9 cellular contexts compared by ENCODE assay signal in genomic region chr12:112011685-112012084, GRCh38. TPM values are rescaled to one million over a fixed set of nuclear protein-coding genes. Genes with fewer than 3 reads are reported as not detected.
DNase-seq lines count a peak whose midpoint lies in the region; ATAC-seq, FAIRE-seq and TF ChIP-seq lines count a peak whose summit lies in the region.
"Had no signal": no experiment of that assay in that cellular context is flagged by ENCODE, and none has a peak within 500 bp of the region (broad histone marks: within the 10 kb centered on the region; RNA-seq: fewer than 3 reads in every experiment).

No MANE protein-coding gene starts in this region.

- H3K9ac ChIP-seq in keratinocyte (ENCODE audit: control insufficient read depth, extremely low read depth, insufficient read depth, low read length) (peak overlapping the region; percentile 97), stomach smooth muscle (ENCODE audit: low read length in 2 of 2) (peak overlapping the region in 1 of 2 donors; percentile 98)

- H3K4me2 ChIP-seq in keratinocyte (ENCODE audit: control insufficient read depth, extremely low read depth, insufficient read depth, low read depth, low read length) = peak overlapping the region; percentile 97

- H3K4me3 ChIP-seq in keratinocyte (ENCODE audit: control insufficient read depth in 2 of 3, extremely low read depth in 1 of 3, insufficient read depth in 2 of 3, low read depth in 1 of 3, low read length in 3 of 3) (peak overlapping the region; percentile 86 to 94 (median 89)), stomach smooth muscle (ENCODE audit: low read length in 2 of 2) (peak overlapping the region; percentile 17 to 97)

- FAIRE-seq in keratinocyte (lab: Jason Lieb, UNC) = no peak

- peak overlapping the region; percentile 81 to 98 for H3K4me3 Mint-ChIP-seq in activated T-cell treated with anti-CD3 and anti-CD28 coated beads, Interleukin-2, amount 50 U/mL, for 72 hours
- H3K4me3 Mint-ChIP-seq in activated T-helper 2 cell treated with anti-CD3 and anti-CD28 coated beads, Interferon-gamma antibody, Interleukin-2, Interleukin-4, amounts not matched to agents 10 μg/mL and 5 μg/mL and 100 μg/mL, durations not matched to agents 14 hours and 24 hours and 36 hours (ENCODE audit: low read depth) = peak overlapping the region; percentile 94

- H3K4me1 Mint-ChIP-seq in activated T-cell treated with anti-CD3 and anti-CD28 coated beads, Interleukin-2, amount 50 U/mL, for 72 hours (ENCODE audit: low read depth) = peaks cover 52% of the 10 kb centered on the region
- H3K4me1 Mint-ChIP-seq in activated T-helper 2 cell treated with anti-CD3 and anti-CD28 coated beads, Interferon-gamma antibody, Interleukin-2, Interleukin-4, amounts not matched to agents 10 μg/mL and 5 μg/mL and 100 μg/mL, durations not matched to agents 14 hours and 24 hours and 36 hours (ENCODE audit: low read depth) = peaks cover 41% of the 10 kb centered on the region

- dilution Hi-C loops in keratinocyte (cut with MboI; ENCODE audit: extremely low pct_ligation_motif_present, low sequenced_read_pairs) = no loop called here

- in situ Hi-C loops in KBM-7 (cut with MboI; ENCODE audit: low pct_unique_long_range_greater_than_20kb, low sequenced_read_pairs) = no loop called here

- no peaks in the 10 kb centered on the region for H3K27me3 Mint-ChIP-seq in activated T-cell treated with anti-CD3 and anti-CD28 coated beads, Interleukin-2, amount 50 U/mL, for 72 hours (ENCODE audit: low read depth)
- no peaks in the 10 kb centered on the region for H3K27me3 Mint-ChIP-seq in activated T-helper 2 cell treated with anti-CD3 and anti-CD28 coated beads, Interferon-gamma antibody, Interleukin-2, Interleukin-4, amounts not matched to agents 10 μg/mL and 5 μg/mL and 100 μg/mL, durations not matched to agents 14 hours and 24 hours and 36 hours (ENCODE audit: low read depth)

- peaks cover 4% of the 10 kb centered on the region for H3K9me1 ChIP-seq in keratinocyte (ENCODE audit: control insufficient read depth, extremely low read depth, insufficient read depth, low read length)

- H3K9me3 Mint-ChIP-seq in activated T-cell treated with anti-CD3 and anti-CD28 coated beads, Interleukin-2, amount 50 U/mL, for 72 hours = peaks cover 3 to 4% of the 10 kb centered on the region in 2 donors
- H3K9me3 Mint-ChIP-seq in activated T-helper 2 cell treated with anti-CD3 and anti-CD28 coated beads, Interferon-gamma antibody, Interleukin-2, Interleukin-4, amounts not matched to agents 10 μg/mL and 5 μg/mL and 100 μg/mL, durations not matched to agents 14 hours and 24 hours and 36 hours = peaks cover 6% of the 10 kb centered on the region

- ATAC-seq in activated T-cell treated with anti-CD3 and anti-CD28 coated beads, Interleukin-2, amount 50 U/mL, for 72 hours (replicated peaks in 1 of 2) = no peak
- ATAC-seq in HG03097 (IDR thresholded peaks at IDR 0.05; ENCODE audit: low FRiP score, unreplicated experiment) = no peak

- no peak for DNase-seq in activated T-cell treated with anti-CD3 and anti-CD28 coated beads, Interleukin-2, amount 50 U/mL, for 72 hours
- no peak for DNase-seq in activated T-cell treated with anti-CD3 and anti-CD28 coated beads, Interleukin-2, amount 50 U/mL, for 1 hour
- DNase-seq in activated T-helper 2 cell treated with anti-CD3 and anti-CD28 coated beads, Interferon-gamma antibody, Interleukin-2, Interleukin-4, amounts not matched to agents 10 μg/mL and 5 μg/mL and 100 μg/mL, durations not matched to agents 14 hours and 24 hours and 36 hours (ENCODE audit: low spot score) = no peak
- DNase-seq in keratinocyte (ENCODE audit: low read depth, low spot score) (no peak), NCI-H2196 treated with DMSO at 0.1 percent for 48 hours (lab: John Stamatoyannopoulos, UW; ENCODE audit: unreplicated experiment) (no peak), KBM-7 (no peak)
- DNase-seq: NCI-H1048 had no signal

- peak overlapping the region; percentile 95 for H3K27ac Mint-ChIP-seq in activated T-cell treated with anti-CD3 and anti-CD28 coated beads, Interleukin-2, amount 50 U/mL, for 72 hours
- peak overlapping the region; percentile 94 for H3K27ac Mint-ChIP-seq in activated T-helper 2 cell treated with anti-CD3 and anti-CD28 coated beads, Interferon-gamma antibody, Interleukin-2, Interleukin-4, amounts not matched to agents 10 μg/mL and 5 μg/mL and 100 μg/mL, durations not matched to agents 14 hours and 24 hours and 36 hours

- H3K79me2 ChIP-seq in keratinocyte (ENCODE audit: control insufficient read depth, insufficient read depth, low read length) = peaks cover 38% of the 10 kb centered on the region

- H4K20me1 ChIP-seq in keratinocyte (ENCODE audit: control insufficient read depth, extremely low read depth, insufficient read depth, low read length) = no peaks in the 10 kb centered on the region

- H3K4me1 ChIP-seq in keratinocyte (ENCODE audit: control insufficient read depth, extremely low read depth, insufficient read depth, low read length) (peaks cover 18% of the 10 kb centered on the region), stomach smooth muscle (ENCODE audit: control insufficient read depth, insufficient read depth, low read length) (peaks cover 18% of the 10 kb centered on the region)

- H3K36me3 ChIP-seq in keratinocyte (ENCODE audit: control insufficient read depth in 2 of 2, extremely low read depth in 1 of 2, insufficient read depth in 2 of 2, low read length in 2 of 2) (peaks cover 0 to 5% of the 10 kb centered on the region in 2 experiments), stomach smooth muscle (ENCODE audit: control insufficient read depth in 2 of 2, insufficient read depth in 2 of 2, low read length in 2 of 2) (peaks cover 0 to 2% of the 10 kb centered on the region in 2 donors)

- H2AFZ ChIP-seq in keratinocyte (ENCODE audit: control insufficient read depth, low read length) = peak overlapping the region; percentile 98

- peaks cover 13 to 25% of the 10 kb centered on the region in 2 donors for H3K36me3 Mint-ChIP-seq in activated T-cell treated with anti-CD3 and anti-CD28 coated beads, Interleukin-2, amount 50 U/mL, for 72 hours (ENCODE audit: insufficient read depth in 2 of 2)
- peaks cover 38% of the 10 kb centered on the region for H3K36me3 Mint-ChIP-seq in activated T-helper 2 cell treated with anti-CD3 and anti-CD28 coated beads, Interferon-gamma antibody, Interleukin-2, Interleukin-4, amounts not matched to agents 10 μg/mL and 5 μg/mL and 100 μg/mL, durations not matched to agents 14 hours and 24 hours and 36 hours (ENCODE audit: low read depth)

- H3K9me3 ChIP-seq in keratinocyte (ENCODE audit: control insufficient read depth, low read depth, low read length) (no peaks in the 10 kb centered on the region), stomach smooth muscle (ENCODE audit: control insufficient read depth in 2 of 2, low read length in 2 of 2) (no peaks in the 10 kb centered on the region)

- TF ChIP-seq CTCF in keratinocyte (optimal IDR thresholded peaks at IDR 0.05 in 1 of 3, IDR thresholded peaks at IDR 0.05 in 1 of 3, conservative IDR thresholded peaks at IDR 0.05 in 1 of 3; ENCODE audit: extremely low read depth in 1 of 3, insufficient read depth in 2 of 3, low read length in 3 of 3) = no peak

- H3K27me3 ChIP-seq in keratinocyte (ENCODE audit: control insufficient read depth, extremely low read depth, insufficient read depth, low read length) (no peaks in the 10 kb centered on the region), stomach smooth muscle (ENCODE audit: control insufficient read depth in 1 of 2, insufficient read depth in 2 of 2, low read length in 2 of 2) (no peaks in the 10 kb centered on the region)

- peak overlapping the region; percentile 96 for H3K27ac ChIP-seq in keratinocyte (ENCODE audit: control insufficient read depth, insufficient read depth, low read length)
- no peak overlapping the region for H3K27ac ChIP-seq in stomach smooth muscle (ENCODE audit: low read length)

- intact Hi-C loops in activated T-helper 2 cell treated with anti-CD3 and anti-CD28 coated beads, Interferon-gamma antibody, Interleukin-2, Interleukin-4, amounts not matched to agents 10 μg/mL and 5 μg/mL and 100 μg/mL, durations not matched to agents 14 hours and 24 hours and 36 hours (cut with micrococcal nuclease) = loop anchor here (2.0 to 10.0 kb wide), 6 partner anchors 66 to 396 kb away; partner anchors contain the start of genes HECTD4, MAPKAPK5, NAA25 and RPL6

RNA-seq across cellular contexts. Expression of gene TMEM116, which starts 1.3 kb away (rescaled TPM):
- 10 to 100 TPM; 19.4 to 21.0 TPM for total RNA-seq in activated T-cell treated with anti-CD3 and anti-CD28 coated beads, Interleukin-2, amount 50 U/mL, for 72 hours
- total RNA-seq in activated T-helper 2 cell treated with anti-CD3 and anti-CD28 coated beads, Interferon-gamma antibody, Interleukin-2, Interleukin-4, amounts not matched to agents 10 μg/mL and 5 μg/mL and 100 μg/mL, durations not matched to agents 14 hours and 24 hours and 36 hours = 7.2 and 9.0 TPM in 2 replicates
- 5.2 to 8.3 TPM (median 7.7 TPM) in 3 replicates for polyA plus RNA-seq in keratinocyte
- 6.2 TPM for polyA plus RNA-seq in keratinocyte (2011; ENCODE audit: low read depth)
- 5.6 and 8.1 TPM in 2 replicates for polyA plus RNA-seq in keratinocyte (2011; cell fraction: cytosol; rRNA removed)
- 5.1 and 6.0 TPM in 2 replicates for polyA plus RNA-seq in keratinocyte (2011; cell fraction: nucleus; rRNA removed)
- polyA plus RNA-seq in keratinocyte (2012; ENCODE audit: low replicate concordance) = 3.1 and 6.2 TPM in 2 replicates
- polyA minus RNA-seq in keratinocyte = 5.4 to 8.9 TPM (median 6.0 TPM) in 3 replicates
- 8.1 TPM for polyA minus RNA-seq in keratinocyte (2011; cell fraction: cytosol; rRNA and poly(A)+ RNA removed)
- polyA minus RNA-seq in keratinocyte (2011; cell fraction: nucleus; rRNA and poly(A)+ RNA removed) = 1.3 and 3.3 TPM in 2 replicates

RNA-seq across cellular contexts. Expression of gene ERP29, which starts 1.5 kb away (rescaled TPM):
- total RNA-seq in activated T-cell treated with anti-CD3 and anti-CD28 coated beads, Interleukin-2, amount 50 U/mL, for 72 hours = 100 to 1,000 TPM; 145 to 154 TPM
- 58.9 and 59.9 TPM in 2 replicates for total RNA-seq in activated T-helper 2 cell treated with anti-CD3 and anti-CD28 coated beads, Interferon-gamma antibody, Interleukin-2, Interleukin-4, amounts not matched to agents 10 μg/mL and 5 μg/mL and 100 μg/mL, durations not matched to agents 14 hours and 24 hours and 36 hours
- 58.7 to 89.4 TPM (median 81.2 TPM) in 3 replicates for polyA plus RNA-seq in keratinocyte
- 55.0 TPM for polyA plus RNA-seq in keratinocyte (2011; ENCODE audit: low read depth)
- polyA plus RNA-seq in keratinocyte (2011; cell fraction: cytosol; rRNA removed) = 37.8 and 40.5 TPM in 2 replicates
- polyA plus RNA-seq in keratinocyte (2011; cell fraction: nucleus; rRNA removed) = 53.8 and 64.5 TPM in 2 replicates
- polyA plus RNA-seq in keratinocyte (2012; ENCODE audit: low replicate concordance) = 81.1 and 94.6 TPM in 2 replicates
- polyA minus RNA-seq in keratinocyte = 18.2 to 23.2 TPM (median 21.6 TPM) in 3 replicates
- polyA minus RNA-seq in keratinocyte (2011; cell fraction: cytosol; rRNA and poly(A)+ RNA removed) = 42.0 TPM
- polyA minus RNA-seq in keratinocyte (2011; cell fraction: nucleus; rRNA and poly(A)+ RNA removed) = 15.4 and 16.8 TPM in 2 replicates
